In genomic region chr1:15843826-15844572, GRCh38 we compare ENCODE assay signal across 9 cellular contexts. TPM values are rescaled to one million over a fixed set of nuclear protein-coding genes. Genes with fewer than 3 reads are reported as not detected.
DNase-seq lines count a peak whose midpoint lies in the region; ATAC-seq and TF ChIP-seq lines count a peak whose summit lies in the region.
"Had no signal": no experiment of that assay in that cellular context is flagged by ENCODE, and none has a peak within 500 bp of the region (broad histone marks: within the 10 kb centered on the region; RNA-seq: fewer than 3 reads in every experiment).

No MANE protein-coding gene starts in this region.

- H3K36me3 ChIP-seq in heart right ventricle (no peaks in the 10 kb centered on the region), SU-DHL-6 (ENCODE audit: low read length) (no peaks in the 10 kb centered on the region)

- TF ChIP-seq CTCF in heart right ventricle (IDR thresholded peaks at IDR 0.05) (no peak), SU-DHL-6 (IDR thresholded peaks at IDR 0.05; ENCODE audit: insufficient read depth, low read length, poor library complexity, severe bottlenecking) (no peak)

- H4K20me1 ChIP-seq in SU-DHL-6 (ENCODE audit: low read depth, low read length): no peaks in the 10 kb centered on the region

- peaks cover 26% of the 10 kb centered on the region for H3K79me2 ChIP-seq in SU-DHL-6 (ENCODE audit: insufficient read depth, low read length)

- H3K27ac ChIP-seq in heart right ventricle (peak overlapping the region in 6 of 10 donors; percentile 5 to 74 (median 68)), SU-DHL-6 (ENCODE audit: low read depth, low read length) (peak overlapping the region; percentile 98), temporal lobe (ENCODE audit: low read depth, low read length) (peak overlapping the region; percentile 68)
- H3K27ac ChIP-seq: C4-2B had no signal

- H3K9me3 ChIP-seq in heart right ventricle (no peaks in the 10 kb centered on the region), SU-DHL-6 (ENCODE audit: insufficient read depth, low read length) (no peaks in the 10 kb centered on the region)

- no peak for ATAC-seq in heart right ventricle
- no peak for ATAC-seq in Right ventricle myocardium inferior
- ATAC-seq in left lobe of liver: no peak
- no peak for ATAC-seq in GM21367 (IDR thresholded peaks at IDR 0.05; ENCODE audit: unreplicated experiment)

- no peak for DNase-seq in heart right ventricle
- DNase-seq in Right ventricle myocardium inferior (ENCODE audit: missing footprints): no peak
- peak; percentile 15 for DNase-seq in left lobe of liver (ENCODE audit: low spot score)
- DNase-seq in NCI-H1436 treated with DMSO at 0.1 percent for 48 hours (lab: John Stamatoyannopoulos, UW): no peak
- no peak for DNase-seq in activated CD4-positive, alpha-beta T cell treated with anti-CD3 and anti-CD28 coated beads for 1 hour

- H3K27me3 ChIP-seq in heart right ventricle (no peaks in the 10 kb centered on the region), SU-DHL-6 (ENCODE audit: low read length) (no peaks in the 10 kb centered on the region)

- peak overlapping the region; percentile 46 for H3K9ac ChIP-seq in SU-DHL-6 (ENCODE audit: low read length)

- WGBS in heart right ventricle, 2 donors: 42 to 56% methylated on average over 3 of the region's 3 CpGs

- peaks cover 53% of the 10 kb centered on the region for H3F3A ChIP-seq in SU-DHL-6 (ENCODE audit: insufficient read depth)

- intact Hi-C loops in heart right ventricle (cut with DNase I): no loop called here
- intact Hi-C loops in Right ventricle myocardium inferior (cut with DNase I): no loop called here

- H3K4me2 ChIP-seq in SU-DHL-6 (ENCODE audit: low read depth, low read length, poor library complexity, severe bottlenecking): peak overlapping the region; percentile 92

- no peaks in the 10 kb centered on the region for H3K9me2 ChIP-seq in SU-DHL-6 (replicated peaks; ENCODE audit: insufficient read depth, low read length)

- H2AFZ ChIP-seq in SU-DHL-6 (ENCODE audit: low read depth, low read length, severe bottlenecking): no peak overlapping the region

- H3K4me3 ChIP-seq in heart right ventricle: no peak overlapping the region
- H3K4me3 ChIP-seq in SU-DHL-6 (ENCODE audit: insufficient read depth, low read length, poor library complexity, severe bottlenecking): peak overlapping the region; percentile 44

- H3K4me1 ChIP-seq in heart right ventricle: peaks cover 0 to 37% (median 24%) of the 10 kb centered on the region in 9 donors

RNA-seq across cellular contexts. Expression of gene SPEN, which starts 3.5 kb away (rescaled TPM):
- total RNA-seq in heart right ventricle (10 to 100 TPM; 24.1 to 34.4 (median 28.1) TPM), Right ventricle myocardium inferior (21.4 TPM), left lobe of liver (28.7 TPM), temporal lobe (75.0 TPM)
- 10 to 100 TPM; 11.2 to 12.4 TPM for polyA plus RNA-seq in heart right ventricle

RNA-seq across cellular contexts. Expression of gene UQCRHL, which starts 36.5 kb away (rescaled TPM):
- 1 to 10 TPM; 2.1 to 6.3 (median 3.2) TPM for total RNA-seq in heart right ventricle
- polyA plus RNA-seq in heart right ventricle: 1 to 10 TPM; 4.5 to 8.6 TPM
- total RNA-seq in Right ventricle myocardium inferior: 6.2 TPM
- total RNA-seq in left lobe of liver: 0.98 TPM
- 1.2 TPM for total RNA-seq in temporal lobe
